ENCODE assay signal across 16 cellular contexts in genomic region chr10:86316990-86317389, GRCh38. TPM values are rescaled to one million over a fixed set of nuclear protein-coding genes. Genes with fewer than 3 reads are reported as not detected.
DNase-seq lines count a peak whose midpoint lies in the region; ATAC-seq and TF ChIP-seq lines count a peak whose summit lies in the region.
"Had no signal": no experiment of that assay in that cellular context is flagged by ENCODE, and none has a peak within 500 bp of the region (broad histone marks: within the 10 kb centered on the region; RNA-seq: fewer than 3 reads in every experiment).

No MANE protein-coding gene starts in this region.

- H3K27ac ChIP-seq in H9 (ENCODE audit: insufficient read length, low read depth, low read length) (no peak overlapping the region), caudate nucleus (ENCODE audit: low read depth, low read length) (peak overlapping the region; percentile 69), spleen (no peak overlapping the region), mesenchymal stem cell (ENCODE audit: low read length, poor library complexity, severe bottlenecking) (no peak overlapping the region)
- no peak overlapping the region for H3K27ac ChIP-seq in CD4-positive, alpha-beta memory T cell (ENCODE audit: low read depth, low read length)
- H3K27ac ChIP-seq: BLaER1 treated with 17β-estradiol and CSF1 and Interleukin-3, amounts not matched to agents 10 nM and 100 nM; GM23248 had no signal

- TF ChIP-seq CTCF in H9 (conservative IDR thresholded peaks at IDR 0.05): no peak
- no peak for TF ChIP-seq CTCF in spleen (IDR thresholded peaks at IDR 0.05 in 8 of 11, conservative IDR thresholded peaks at IDR 0.05 in 3 of 11)

- CTCF ChIA-PET in CD4-positive, alpha-beta memory T cell (lab: Charles Lee; ENCODE audit: partially characterized antibody): no interaction called here

- H3K23ac ChIP-seq in H9 (ENCODE audit: insufficient read length, low read depth, low read length): no peak overlapping the region
- no peak overlapping the region for H3K23ac ChIP-seq in mesenchymal stem cell (ENCODE audit: low read length in 2 of 2)

- H4K5ac ChIP-seq in H9 (ENCODE audit: insufficient read length, low read depth, low read length): no peak overlapping the region

- H3K27ac Mint-ChIP-seq in H9: peak overlapping the region in 2 of 3 experiments; percentile 26 to 30; a peak in 2 of 7 replicates
- H3K27ac Mint-ChIP-seq in CD4-positive, alpha-beta memory T cell: no peak overlapping the region
- H3K27ac Mint-ChIP-seq in stimulated activated effector memory CD8-positive, alpha-beta T cell treated with anti-CD3 and anti-CD28 coated beads, Interleukin-12 subunit alpha, Interleukin-12 subunit beta, amount 100 ng/mL, for 72 hours: no peak overlapping the region
- H3K27ac Mint-ChIP-seq: CD4-positive, alpha-beta T cell had no signal

- no peaks in the 10 kb centered on the region for H4K20me1 ChIP-seq in H9 (ENCODE audit: control insufficient read depth, insufficient read depth, insufficient read length)
- H4K20me1 ChIP-seq: BLaER1 treated with 17β-estradiol and CSF1 and Interleukin-3, amounts not matched to agents 10 nM and 100 nM had no signal

- TF ChIP-seq POLR2A in spleen (IDR thresholded peaks at IDR 0.05): no peak

- H4K91ac ChIP-seq in H9 (ENCODE audit: insufficient read length, low read depth, low read length): no peak overlapping the region
- no peak overlapping the region for H4K91ac ChIP-seq in mesenchymal stem cell (ENCODE audit: low read length)

- intact Hi-C loops in spleen (cut with DNase I; ENCODE audit: low total_unique reads): no loop called here
- intact Hi-C loops in CD4-positive, alpha-beta memory T cell (cut with micrococcal nuclease): no loop called here

- no peak overlapping the region for H3K4me3 Mint-ChIP-seq in H9
- no peak overlapping the region for H3K4me3 Mint-ChIP-seq in CD4-positive, alpha-beta memory T cell
- H3K4me3 Mint-ChIP-seq in stimulated activated effector memory CD8-positive, alpha-beta T cell treated with anti-CD3 and anti-CD28 coated beads, Interleukin-12 subunit alpha, Interleukin-12 subunit beta, amount 100 ng/mL, for 72 hours: no peak overlapping the region
- H3K4me3 Mint-ChIP-seq: CD4-positive, alpha-beta T cell had no signal

- no peak overlapping the region for H2BK120ac ChIP-seq in H9 (ENCODE audit: low read depth, low read length, poor library complexity, severe bottlenecking)
- H2BK120ac ChIP-seq in mesenchymal stem cell (ENCODE audit: low read depth, low read length): no peak overlapping the region

- no peak for ATAC-seq in HG03460 (IDR thresholded peaks at IDR 0.05; ENCODE audit: unreplicated experiment)
- ATAC-seq in stimulated activated effector memory CD8-positive, alpha-beta T cell treated with anti-CD3 and anti-CD28 coated beads, Interleukin-12 subunit alpha, Interleukin-12 subunit beta, amount 100 ng/mL, for 72 hours: no peak
- ATAC-seq: GM12878, HepG2 had no signal

- DNase-seq in H9 (peak; percentile 10), caudate nucleus (lab: John Stamatoyannopoulos, UW) (no peak), mesenteric fat pad (ENCODE audit: low spot score) (peak; percentile 28), spleen (peak; percentile 53), mesenchymal stem cell (no peak)
- DNase-seq in CD4-positive, alpha-beta memory T cell: no peak
- no peak for DNase-seq in stimulated activated effector memory CD8-positive, alpha-beta T cell treated with anti-CD3 and anti-CD28 coated beads, Interleukin-12 subunit alpha, Interleukin-12 subunit beta, amount 100 ng/mL, for 72 hours (ENCODE audit: low spot score in 2 of 2)
- DNase-seq: ACHN; CD4-positive, alpha-beta T cell; DMS79; GM23248; H7 had no signal

- H2BK15ac ChIP-seq in H9 (ENCODE audit: low read depth, low read length): no peak overlapping the region
- H2BK15ac ChIP-seq in mesenchymal stem cell (ENCODE audit: low read depth, poor library complexity, severe bottlenecking): no peak overlapping the region

- no peaks in the 10 kb centered on the region for H3K79me2 ChIP-seq in H9 (ENCODE audit: insufficient read depth, low read length)

- H3K79me1 ChIP-seq in H9 (ENCODE audit: insufficient read depth, low read depth, low read length, poor library complexity, severe bottlenecking) (no peaks in the 10 kb centered on the region), mesenchymal stem cell (replicated peaks; ENCODE audit: low read length, poor library complexity, severe bottlenecking) (no peaks in the 10 kb centered on the region)

- H2BK12ac ChIP-seq in H9 (ENCODE audit: insufficient read length, low read depth, low read length) (no peak overlapping the region), mesenchymal stem cell (ENCODE audit: low read length in 2 of 2) (no peak overlapping the region)

- H3K9me3 ChIP-seq in H9 (ENCODE audit: control insufficient read depth, low read depth, low read length) (no peaks in the 10 kb centered on the region), spleen (no peaks in the 10 kb centered on the region), mesenchymal stem cell (ENCODE audit: control insufficient read depth, low read length) (no peaks in the 10 kb centered on the region)
- no peaks in the 10 kb centered on the region for H3K9me3 ChIP-seq in CD4-positive, alpha-beta memory T cell (ENCODE audit: control insufficient read depth in 1 of 2, low read length in 2 of 2)
- H3K9me3 ChIP-seq: BLaER1 treated with 17β-estradiol and CSF1 and Interleukin-3, amounts not matched to agents 10 nM and 100 nM had no signal

- H4K8ac ChIP-seq in H9 (replicated peaks; ENCODE audit: insufficient read length, low read depth, low read length) (no peak overlapping the region), mesenchymal stem cell (ENCODE audit: low read length) (no peak overlapping the region)

- H2AK5ac ChIP-seq in H9 (ENCODE audit: insufficient read length, low read length): no peak overlapping the region
- H2AK5ac ChIP-seq in mesenchymal stem cell (ENCODE audit: low read length, severe bottlenecking): no peak overlapping the region

- no peak overlapping the region for H3K56ac ChIP-seq in H9 (ENCODE audit: insufficient read length, low read depth, low read length)

- H3K9me3 Mint-ChIP-seq in H9: no peaks in the 10 kb centered on the region; a peak in 1 of 5 replicates
- no peaks in the 10 kb centered on the region for H3K9me3 Mint-ChIP-seq in CD4-positive, alpha-beta memory T cell
- H3K9me3 Mint-ChIP-seq in stimulated activated effector memory CD8-positive, alpha-beta T cell treated with anti-CD3 and anti-CD28 coated beads, Interleukin-12 subunit alpha, Interleukin-12 subunit beta, amount 100 ng/mL, for 72 hours: no peaks in the 10 kb centered on the region
- H3K9me3 Mint-ChIP-seq: CD4-positive, alpha-beta T cell had no signal

- no peaks in the 10 kb centered on the region for H3K23me2 ChIP-seq in H9 (ENCODE audit: insufficient read length, low read depth, low read length, poor library complexity, severe bottlenecking)

- no peak overlapping the region for H3K18ac ChIP-seq in H9 (ENCODE audit: insufficient read length, low read depth, low read length)
- no peak overlapping the region for H3K18ac ChIP-seq in mesenchymal stem cell (ENCODE audit: low read depth in 1 of 2, low read length in 2 of 2)

- H3K14ac ChIP-seq in H9 (ENCODE audit: insufficient read depth, low read length): no peak overlapping the region
- H3K14ac ChIP-seq in mesenchymal stem cell (ENCODE audit: low read length in 2 of 2): no peak overlapping the region

- H2BK5ac ChIP-seq in H9 (ENCODE audit: insufficient read length, low read length) (no peak overlapping the region), mesenchymal stem cell (ENCODE audit: low read depth, low read length, poor library complexity, severe bottlenecking) (no peak overlapping the region)

- H3K27me3 Mint-ChIP-seq in H9 (ENCODE audit: low read depth): peaks cover 2% of the 10 kb centered on the region
- H3K27me3 Mint-ChIP-seq in CD4-positive, alpha-beta memory T cell: peaks cover 19 to 20% of the 10 kb centered on the region in 2 donors

- POLR2A ChIA-PET in CD4-positive, alpha-beta memory T cell (lab: Charles Lee; ENCODE audit: partially characterized antibody): no interaction called here

- H3K36me3 ChIP-seq in spleen (no peaks in the 10 kb centered on the region), mesenchymal stem cell (ENCODE audit: control insufficient read depth in 1 of 2, insufficient read depth in 2 of 2, low read depth in 1 of 2, low read length in 2 of 2) (no peaks in the 10 kb centered on the region)
- no peaks in the 10 kb centered on the region for H3K36me3 ChIP-seq in CD4-positive, alpha-beta memory T cell (ENCODE audit: insufficient read depth, low read length)
- H3K36me3 ChIP-seq: BLaER1 treated with 17β-estradiol and CSF1 and Interleukin-3, amounts not matched to agents 10 nM and 100 nM had no signal

- WGBS in H9 (ENCODE audit: extremely low coverage, insufficient read length, low lambda C conversion rate): no CpG with 5 or more reads among the region's 5 CpGs
- 65 to 83% (median 76%) methylated on average over 4 to 5 of the region's 5 CpGs for WGBS in spleen, 5 donors
- WGBS in mesenchymal stem cell: 49% methylated on average over 5 of the region's 5 CpGs

- H3K9ac ChIP-seq in H9 (ENCODE audit: extremely low read depth, insufficient read length, low read length) (no peak overlapping the region), mesenchymal stem cell (ENCODE audit: low read length) (no peak overlapping the region)
- H3K9ac ChIP-seq: BLaER1 treated with 17β-estradiol and CSF1 and Interleukin-3, amounts not matched to agents 10 nM and 100 nM; GM23248 had no signal

- H3K36me3 Mint-ChIP-seq in H9 (ENCODE audit: insufficient read depth in 1 of 3, low read depth in 3 of 3): no peaks in the 10 kb centered on the region; a peak in 1 of 7 replicates
- H3K36me3 Mint-ChIP-seq in CD4-positive, alpha-beta memory T cell: no peaks in the 10 kb centered on the region
- no peaks in the 10 kb centered on the region for H3K36me3 Mint-ChIP-seq in stimulated activated effector memory CD8-positive, alpha-beta T cell treated with anti-CD3 and anti-CD28 coated beads, Interleukin-12 subunit alpha, Interleukin-12 subunit beta, amount 100 ng/mL, for 72 hours

- no peak overlapping the region for H2BK20ac ChIP-seq in H9 (ENCODE audit: low read depth, low read length, poor library complexity, severe bottlenecking)

- H3K4me1 ChIP-seq in H9 (ENCODE audit: insufficient read depth, low read length): no peaks in the 10 kb centered on the region
- no peaks in the 10 kb centered on the region for H3K4me1 ChIP-seq in spleen
- H3K4me1 ChIP-seq in mesenchymal stem cell (ENCODE audit: control insufficient read depth, insufficient read depth, low read depth, low read length): no peaks in the 10 kb centered on the region
- H3K4me1 ChIP-seq in CD4-positive, alpha-beta memory T cell (ENCODE audit: insufficient read depth, low read length): no peaks in the 10 kb centered on the region
- H3K4me1 ChIP-seq: BLaER1 treated with 17β-estradiol and CSF1 and Interleukin-3, amounts not matched to agents 10 nM and 100 nM had no signal

- H2AFZ ChIP-seq in H9 (ENCODE audit: low read length) (no peak overlapping the region), mesenchymal stem cell (ENCODE audit: low read depth, low read length) (no peak overlapping the region)
- H2AFZ ChIP-seq: GM23248 had no signal

- H3K4ac ChIP-seq in H9 (ENCODE audit: low read depth, low read length): no peak overlapping the region
- H3K4ac ChIP-seq in mesenchymal stem cell (ENCODE audit: low read depth in 1 of 2, low read length in 2 of 2): no peak overlapping the region

- H3K4me2 ChIP-seq in H9 (ENCODE audit: insufficient read depth, insufficient read length, low read length) (no peak overlapping the region), mesenchymal stem cell (ENCODE audit: low read length, poor library complexity, severe bottlenecking) (no peak overlapping the region)
- H3K4me2 ChIP-seq: BLaER1 treated with 17β-estradiol and CSF1 and Interleukin-3, amounts not matched to agents 10 nM and 100 nM had no signal

- no peak overlapping the region for H3T11ph ChIP-seq in H9 (ENCODE audit: low read length)

- H3K27me3 ChIP-seq in H9 (ENCODE audit: insufficient read depth, low read length): no peaks in the 10 kb centered on the region
- H3K27me3 ChIP-seq in spleen (replicated peaks in 1 of 7): peaks cover 0 to 50% (median 0%) of the 10 kb centered on the region in 7 donors
- peaks cover 2 to 6% of the 10 kb centered on the region in 2 experiments for H3K27me3 ChIP-seq in mesenchymal stem cell (ENCODE audit: control insufficient read depth in 1 of 2, insufficient read depth in 1 of 2, low read length in 2 of 2)
- H3K27me3 ChIP-seq in CD4-positive, alpha-beta memory T cell (ENCODE audit: insufficient read depth, low read length): no peaks in the 10 kb centered on the region
- H3K27me3 ChIP-seq: BLaER1 treated with 17β-estradiol and CSF1 and Interleukin-3, amounts not matched to agents 10 nM and 100 nM had no signal

- H3K4me3 ChIP-seq in spleen (no peak overlapping the region), mesenchymal stem cell (ENCODE audit: insufficient read depth in 1 of 2, low read depth in 1 of 2, low read length in 2 of 2) (no peak overlapping the region)
- no peak overlapping the region for H3K4me3 ChIP-seq in CD4-positive, alpha-beta memory T cell (ENCODE audit: low read length in 2 of 2)
- H3K4me3 ChIP-seq: BLaER1 treated with 17β-estradiol and CSF1 and Interleukin-3, amounts not matched to agents 10 nM and 100 nM; GM12878; GM23248 had no signal

- H3K4me1 Mint-ChIP-seq in H9: peaks cover 8 to 17% of the 10 kb centered on the region in 2 experiments
- H3K4me1 Mint-ChIP-seq in CD4-positive, alpha-beta memory T cell: no peaks in the 10 kb centered on the region
- no peaks in the 10 kb centered on the region for H3K4me1 Mint-ChIP-seq in stimulated activated effector memory CD8-positive, alpha-beta T cell treated with anti-CD3 and anti-CD28 coated beads, Interleukin-12 subunit alpha, Interleukin-12 subunit beta, amount 100 ng/mL, for 72 hours

RNA-seq across cellular contexts. Expression of gene GRID1, which starts 49.6 kb away (rescaled TPM):
- total RNA-seq in H9 (2021): 0.35 TPM in 1 of 2 replicates, not detected in the other
- total RNA-seq in mesenteric fat pad: 2.1 TPM
- total RNA-seq in spleen: under 1 TPM in 4 of 7 donors, not detected in 3; 0.10 to 0.42 (median 0.17) TPM
- under 1 TPM in 2 of 3 donors, not detected in 1; 0.06 to 0.18 TPM for polyA plus RNA-seq in spleen
- 0.23 TPM for polyA plus RNA-seq in mesenchymal stem cell (2013, experiment 1 of 2)
- 0.29 TPM for polyA plus RNA-seq in mesenchymal stem cell (2013, experiment 2 of 2)
- total RNA-seq in CD4-positive, alpha-beta memory T cell: not detected
- not detected for polyA plus RNA-seq in CD4-positive, alpha-beta memory T cell
- total RNA-seq: CD4-positive, alpha-beta T cell; GM23248; HepG2 had no signal
- polyA plus RNA-seq: GM23248 had no signal

Comparison
In these comparisons a context has a peak if more than half of its experiments do, and no peak if none do; other contexts are left out.
1. DNase-seq: peak in H9 (single experiment), mesenteric fat pad (single experiment) and spleen (single experiment); none in caudate nucleus (0 of 61), mesenchymal stem cell (single experiment), CD4-positive, alpha-beta memory T cell (0 of 5) and stimulated activated effector memory CD8-positive, alpha-beta T cell treated with anti-CD3 and anti-CD28 coated beads, Interleukin-12 subunit alpha, Interleukin-12 subunit beta, amount 100 ng/mL, for 72 hours (0 of 2).
2. H3K27ac Mint-ChIP-seq: peak in H9 (2 of 3); none in CD4-positive, alpha-beta memory T cell (0 of 7) and stimulated activated effector memory CD8-positive, alpha-beta T cell treated with anti-CD3 and anti-CD28 coated beads, Interleukin-12 subunit alpha, Interleukin-12 subunit beta, amount 100 ng/mL, for 72 hours (single experiment).